ENCODE assay signal across 21 cellular contexts in the genomic region with DNA sequence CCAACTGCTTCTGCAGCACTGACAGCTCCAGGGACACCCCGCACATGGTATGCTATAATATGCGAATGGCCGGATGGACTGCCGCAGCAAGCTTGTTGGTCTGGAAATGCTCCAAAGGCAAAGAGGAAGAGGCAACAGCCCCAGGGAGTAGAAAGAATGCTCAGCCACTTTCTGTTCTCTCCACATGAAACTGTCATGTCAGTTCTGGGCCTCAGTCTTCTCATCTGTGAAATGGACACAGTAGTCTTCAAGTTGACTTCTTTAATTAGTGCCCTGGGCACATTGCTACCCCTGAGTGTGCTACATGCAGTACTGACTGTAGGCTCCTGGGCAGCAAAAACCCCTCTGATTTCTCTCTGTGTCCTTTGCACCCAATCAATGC. TPM values are rescaled to one million over a fixed set of nuclear protein-coding genes. Genes with fewer than 3 reads are reported as not detected.
DNase-seq lines count a peak whose midpoint lies in the region; ATAC-seq and TF ChIP-seq lines count a peak whose summit lies in the region.
"Had no signal": no experiment of that assay in that cellular context is flagged by ENCODE, and none has a peak within 500 bp of the region (broad histone marks: within the 10 kb centered on the region; RNA-seq: fewer than 3 reads in every experiment).

No MANE protein-coding gene starts in this region.

- H3K27me3 Mint-ChIP-seq in stimulated activated naive CD8-positive, alpha-beta T cell treated with anti-CD3 and anti-CD28 coated beads, Interleukin-15, Interleukin-2, amounts not matched to agents 100 ng/mL and 50 ng/mL, for 24 hours: no peaks in the 10 kb centered on the region
- H3K27me3 Mint-ChIP-seq in stimulated activated naive CD8-positive, alpha-beta T cell treated with anti-CD3 and anti-CD28 coated beads, Interleukin-15, amount 100 ng/mL, for 72 hours: no peaks in the 10 kb centered on the region
- H3K27me3 Mint-ChIP-seq in type B pancreatic cell: peaks cover 37% of the 10 kb centered on the region

- peaks cover 10% of the 10 kb centered on the region for H3K36me3 Mint-ChIP-seq in stimulated activated naive CD8-positive, alpha-beta T cell treated with anti-CD3 and anti-CD28 coated beads, Interleukin-15, Interleukin-2, amounts not matched to agents 100 ng/mL and 50 ng/mL, for 24 hours (ENCODE audit: low read depth)
- H3K36me3 Mint-ChIP-seq in type B pancreatic cell: no peaks in the 10 kb centered on the region

- ATAC-seq in stimulated activated naive CD8-positive, alpha-beta T cell treated with anti-CD3 and anti-CD28 coated beads, Interleukin-15, amount 100 ng/mL, for 72 hours: no peak
- ATAC-seq in left lobe of liver (no peak), GM21786 (IDR thresholded peaks at IDR 0.05; ENCODE audit: unreplicated experiment) (no peak), HG03139 (IDR thresholded peaks at IDR 0.05; ENCODE audit: unreplicated experiment) (no peak), GM21447 (IDR thresholded peaks at IDR 0.05; ENCODE audit: unreplicated experiment) (no peak)

- TF ChIP-seq CTCF in type B pancreatic cell (conservative IDR thresholded peaks at IDR 0.05): no peak

- no peak overlapping the region for H3K4me3 Mint-ChIP-seq in stimulated activated naive CD8-positive, alpha-beta T cell treated with anti-CD3 and anti-CD28 coated beads, Interleukin-15, Interleukin-2, amounts not matched to agents 100 ng/mL and 50 ng/mL, for 24 hours
- H3K4me3 Mint-ChIP-seq in stimulated activated naive CD8-positive, alpha-beta T cell treated with anti-CD3 and anti-CD28 coated beads, Interleukin-15, amount 100 ng/mL, for 72 hours: no peak overlapping the region
- no peak overlapping the region for H3K4me3 Mint-ChIP-seq in type B pancreatic cell
- H3K4me3 Mint-ChIP-seq: HFFc6 had no signal

- H3K4me1 Mint-ChIP-seq in stimulated activated naive CD8-positive, alpha-beta T cell treated with anti-CD3 and anti-CD28 coated beads, Interleukin-15, Interleukin-2, amounts not matched to agents 100 ng/mL and 50 ng/mL, for 24 hours (ENCODE audit: low read depth): peaks cover 100% of the 10 kb centered on the region
- H3K4me1 Mint-ChIP-seq in stimulated activated naive CD8-positive, alpha-beta T cell treated with anti-CD3 and anti-CD28 coated beads, Interleukin-15, amount 100 ng/mL, for 72 hours: peaks cover 97% of the 10 kb centered on the region
- peaks cover 6% of the 10 kb centered on the region for H3K4me1 Mint-ChIP-seq in type B pancreatic cell (ENCODE audit: unreplicated experiment)

- no peak for DNase-seq in stimulated activated naive CD8-positive, alpha-beta T cell treated with anti-CD3 and anti-CD28 coated beads, Interleukin-15, amount 100 ng/mL, for 72 hours
- DNase-seq in RPMI8226: peak; percentile 78
- DNase-seq in left lobe of liver (ENCODE audit: low spot score): peak; percentile 37
- DNase-seq in type B pancreatic cell (ENCODE audit: extremely low spot score, unreplicated experiment): peak; percentile 29
- DNase-seq: DMS153; HFFc6; hippocampal formation; kidney glomerular epithelial cell; NCI-H2081; NCI-H524; occipital lobe; PC-9; SK-N-SH; stimulated activated CD4-positive, alpha-beta T cell treated with anti-CD3 and anti-CD28 coated beads, Interleukin-4, amount 100 ng/mL, for 24 hours; stimulated activated CD8-positive, alpha-beta memory T cell treated with anti-CD3 and anti-CD28 coated beads, Interleukin-4, amount 100 ng/mL, for 48 hours; tibial artery had no signal

- H3K9me3 Mint-ChIP-seq in stimulated activated naive CD8-positive, alpha-beta T cell treated with anti-CD3 and anti-CD28 coated beads, Interleukin-15, Interleukin-2, amounts not matched to agents 100 ng/mL and 50 ng/mL, for 24 hours: peaks cover 9% of the 10 kb centered on the region
- H3K9me3 Mint-ChIP-seq in stimulated activated naive CD8-positive, alpha-beta T cell treated with anti-CD3 and anti-CD28 coated beads, Interleukin-15, amount 100 ng/mL, for 72 hours: peaks cover 4 to 13% of the 10 kb centered on the region in 2 donors
- no peaks in the 10 kb centered on the region for H3K9me3 Mint-ChIP-seq in type B pancreatic cell
- H3K9me3 Mint-ChIP-seq: HFFc6 had no signal

- peak overlapping the region; percentile 16 for H3K27ac Mint-ChIP-seq in stimulated activated naive CD8-positive, alpha-beta T cell treated with anti-CD3 and anti-CD28 coated beads, Interleukin-15, Interleukin-2, amounts not matched to agents 100 ng/mL and 50 ng/mL, for 24 hours
- H3K27ac Mint-ChIP-seq in stimulated activated naive CD8-positive, alpha-beta T cell treated with anti-CD3 and anti-CD28 coated beads, Interleukin-15, amount 100 ng/mL, for 72 hours: no peak overlapping the region
- H3K27ac Mint-ChIP-seq in type B pancreatic cell: no peak overlapping the region
- H3K27ac Mint-ChIP-seq: HFFc6 had no signal

RNA-seq across cellular contexts. Expression of a gene that starts 19.9 kb away (rescaled TPM):
- total RNA-seq in left lobe of liver (7.8 TPM), type B pancreatic cell (ENCODE audit: low replicate concordance) (0.48 and 0.62 TPM in 2 replicates)
- total RNA-seq: cardiac muscle cell, HFFc6, PC-9 had no signal

Comparison
In these comparisons a context has a peak if more than half of its experiments do, and no peak if none do; other contexts are left out.
1. DNase-seq: peak in RPMI8226 (single experiment), left lobe of liver (single experiment) and type B pancreatic cell (single experiment); none in stimulated activated naive CD8-positive, alpha-beta T cell treated with anti-CD3 and anti-CD28 coated beads, Interleukin-15, amount 100 ng/mL, for 72 hours (0 of 2).